ENCODE assay signal across 8 cellular contexts in genomic region chr15:75346796-75347221, GRCh38. TPM values are rescaled to one million over a fixed set of nuclear protein-coding genes. Genes with fewer than 3 reads are reported as not detected.
DNase-seq lines count a peak whose midpoint lies in the region; ATAC-seq, FAIRE-seq and TF ChIP-seq lines count a peak whose summit lies in the region.

NEIL1 (plus strand) TSS chr15:75347039; CDS start chr15:75348906, 1,867 bp downstream.

- H3K36me3 ChIP-seq in BE2C (no peaks in the 10 kb centered on the region), KOPT-K1 (ENCODE audit: insufficient read depth, low read length) (no peaks in the 10 kb centered on the region), mesendoderm (ENCODE audit: control insufficient read depth, insufficient read depth, low read length) (no peaks in the 10 kb centered on the region), upper lobe of left lung (no peaks in the 10 kb centered on the region)

- TF ChIP-seq EP300 in upper lobe of left lung (IDR thresholded peaks at IDR 0.05), result no peak

- WGBS in mesendoderm (ENCODE audit: extremely low coverage, insufficient coverage, low lambda C conversion rate), result no CpG with 5 or more reads among the region's 20 CpGs
- 10 to 17% methylated on average over 20 of the region's 20 CpGs for WGBS in upper lobe of left lung, 2 donors

- no peaks in the 10 kb centered on the region for H3K79me1 ChIP-seq in mesendoderm (ENCODE audit: low read length)

- TF ChIP-seq POLR2A in upper lobe of left lung (IDR thresholded peaks at IDR 0.05), result peak in 1 of 4 donors; percentile 18

- no peaks in the 10 kb centered on the region for H3K9me3 ChIP-seq in BE2C
- peaks cover 27% of the 10 kb centered on the region for H3K9me3 ChIP-seq in KOPT-K1 (ENCODE audit: insufficient read depth, low read length, poor library complexity, severe bottlenecking)
- H3K9me3 ChIP-seq in upper lobe of left lung, result no peaks in the 10 kb centered on the region

- H3K56ac ChIP-seq in mesendoderm (ENCODE audit: low read length), result peak within 1 kb of the TSS; percentile 87

- H2AK5ac ChIP-seq in mesendoderm (ENCODE audit: low read length), result no peak within 1 kb of the TSS

- peak within 1 kb of the TSS; percentile 80 for H3K9ac ChIP-seq in mesendoderm (ENCODE audit: low read length)

- no peak for FAIRE-seq in RCC 7860 (lab: Jason Lieb, UNC)

- H2BK5ac ChIP-seq in mesendoderm (ENCODE audit: low read length), result no peak within 1 kb of the TSS

- peak in 1 of 2 donors; percentile 12 for ATAC-seq in upper lobe of left lung (ENCODE audit: low FRiP score in 2 of 2)

- no peak within 1 kb of the TSS for H2BK120ac ChIP-seq in mesendoderm (ENCODE audit: low read depth, low read length)

- peak within 1 kb of the TSS; percentile 24 for H3K27ac ChIP-seq in KOPT-K1 (ENCODE audit: low read depth, low read length, poor library complexity, severe bottlenecking)
- no peak within 1 kb of the TSS for H3K27ac ChIP-seq in mesendoderm (ENCODE audit: low read depth, low read length)
- H3K27ac ChIP-seq in upper lobe of left lung, result peak within 1 kb of the TSS; percentile 73 to 87 (median 81)

- peak within 1 kb of the TSS; percentile 83 for H3K4me2 ChIP-seq in mesendoderm (ENCODE audit: low read length)

- H3K23ac ChIP-seq in mesendoderm (ENCODE audit: low read length), result peak within 1 kb of the TSS; percentile 74

- H3K18ac ChIP-seq in mesendoderm (ENCODE audit: low read length), result peak within 1 kb of the TSS; percentile 31

- H2BK15ac ChIP-seq in mesendoderm (replicated peaks; ENCODE audit: low read depth), result no peak within 1 kb of the TSS

- no peaks in the 10 kb centered on the region for H3K79me2 ChIP-seq in mesendoderm (ENCODE audit: control insufficient read depth, insufficient read depth, low read length)

- DNase-seq in BE2C (no peak), choroid plexus epithelial cell (ENCODE audit: low read depth) (no peak), mesendoderm (peak; percentile 39), upper lobe of left lung (peak in 1 of 2 donors; percentile 34), RCC 7860 (ENCODE audit: low spot score) (no peak), globus pallidus (ENCODE audit: low spot score) (no peak)
- DNase-seq in activated CD4-positive, CD25-positive, alpha-beta regulatory T cell (lab: John Stamatoyannopoulos, UW), result no peak

- H3K4ac ChIP-seq in mesendoderm (ENCODE audit: low read depth, low read length), result no peak within 1 kb of the TSS

- no peak within 1 kb of the TSS for H4K5ac ChIP-seq in mesendoderm (ENCODE audit: low read length)

- H3K4me1 ChIP-seq in BE2C, result no peaks in the 10 kb centered on the region
- H3K4me1 ChIP-seq in mesendoderm (ENCODE audit: control insufficient read depth, low read depth, low read length), result no peaks in the 10 kb centered on the region
- peaks cover 17 to 34% (median 22%) of the 10 kb centered on the region in 4 donors for H3K4me1 ChIP-seq in upper lobe of left lung

- TF ChIP-seq CTCF in BE2C (IDR thresholded peaks at IDR 0.05; ENCODE audit: low read depth, low read length) (no peak), choroid plexus epithelial cell (conservative IDR thresholded peaks at IDR 0.05; ENCODE audit: low read depth, low read length) (no peak), upper lobe of left lung (IDR thresholded peaks at IDR 0.05) (no peak)

- no peak within 1 kb of the TSS for H4K8ac ChIP-seq in mesendoderm (ENCODE audit: low read depth, low read length)

- peaks cover 54% of the 10 kb centered on the region for H3K27me3 ChIP-seq in BE2C
- H3K27me3 ChIP-seq in mesendoderm (ENCODE audit: insufficient read depth, low read length, poor library complexity), result no peaks in the 10 kb centered on the region
- no peaks in the 10 kb centered on the region for H3K27me3 ChIP-seq in upper lobe of left lung

- H3K4me3 ChIP-seq in BE2C (ENCODE audit: low read depth, low read length) (peak within 1 kb of the TSS; percentile 50), choroid plexus epithelial cell (ENCODE audit: low read depth, low read length) (peak within 1 kb of the TSS; percentile 71), mesendoderm (ENCODE audit: low read length) (peak within 1 kb of the TSS; percentile 71), upper lobe of left lung (peak within 1 kb of the TSS; percentile 62 to 94 (median 92))

RNA-seq across cellular contexts. Expression of gene NEIL1, which starts in this region (rescaled TPM):
- 7.6 TPM for polyA plus RNA-seq in BE2C (2012; ENCODE audit: insufficient read depth, insufficient read length, low read depth)
- 1.5 TPM for polyA plus RNA-seq in mesendoderm (2013, experiment 1 of 2)
- 2.2 TPM for polyA plus RNA-seq in mesendoderm (2013, experiment 2 of 2)
- total RNA-seq in upper lobe of left lung, result 100 to 1,000 TPM in 1 of 6 donors, 10 to 100 TPM in 5; 41.8 to 272 (median 52.2) TPM
